ENCODE assay signal across 1 cellular context in genomic region chr1:31467005-31467674, GRCh38.
TF ChIP-seq lines count a peak whose summit lies in the region.

No MANE protein-coding gene starts in this region.

TF ChIP-seq in K562, 482 proteins besides CTCF, POLR2A, EP300 and RAD21 (continued from another document):
- TF ChIP-seq, protein P1, sequence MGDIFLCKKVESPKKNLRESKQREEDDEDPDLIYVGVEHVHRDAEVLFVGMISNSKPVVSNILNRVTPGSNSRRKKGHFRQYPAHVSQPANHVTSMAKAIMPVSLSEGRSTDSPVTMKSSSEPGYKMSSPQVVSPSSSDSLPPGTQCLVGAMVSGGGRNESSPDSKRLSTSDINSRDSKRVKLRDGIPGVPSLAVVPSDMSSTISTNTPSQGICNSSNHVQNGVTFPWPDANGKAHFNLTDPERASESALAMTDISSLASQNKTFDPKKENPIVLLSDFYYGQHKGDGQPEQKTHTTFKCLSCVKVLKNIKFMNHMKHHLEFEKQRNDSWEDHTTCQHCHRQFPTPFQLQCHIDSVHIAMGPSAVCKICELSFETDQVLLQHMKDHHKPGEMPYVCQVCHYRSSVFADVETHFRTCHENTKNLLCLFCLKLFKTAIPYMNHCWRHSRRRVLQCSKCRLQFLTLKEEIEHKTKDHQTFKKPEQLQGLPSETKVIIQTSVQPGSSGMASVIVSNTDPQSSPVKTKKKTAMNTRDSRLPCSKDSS (IDR thresholded peaks at IDR 0.05; ENCODE audit: low read depth, partially characterized antibody): peak; percentile 78
- TF ChIP-seq KAT7 (CRISPR knock-in tag; IDR thresholded peaks at IDR 0.05; ENCODE audit: borderline replicate concordance): no peak
- TF ChIP-seq, protein P2, sequence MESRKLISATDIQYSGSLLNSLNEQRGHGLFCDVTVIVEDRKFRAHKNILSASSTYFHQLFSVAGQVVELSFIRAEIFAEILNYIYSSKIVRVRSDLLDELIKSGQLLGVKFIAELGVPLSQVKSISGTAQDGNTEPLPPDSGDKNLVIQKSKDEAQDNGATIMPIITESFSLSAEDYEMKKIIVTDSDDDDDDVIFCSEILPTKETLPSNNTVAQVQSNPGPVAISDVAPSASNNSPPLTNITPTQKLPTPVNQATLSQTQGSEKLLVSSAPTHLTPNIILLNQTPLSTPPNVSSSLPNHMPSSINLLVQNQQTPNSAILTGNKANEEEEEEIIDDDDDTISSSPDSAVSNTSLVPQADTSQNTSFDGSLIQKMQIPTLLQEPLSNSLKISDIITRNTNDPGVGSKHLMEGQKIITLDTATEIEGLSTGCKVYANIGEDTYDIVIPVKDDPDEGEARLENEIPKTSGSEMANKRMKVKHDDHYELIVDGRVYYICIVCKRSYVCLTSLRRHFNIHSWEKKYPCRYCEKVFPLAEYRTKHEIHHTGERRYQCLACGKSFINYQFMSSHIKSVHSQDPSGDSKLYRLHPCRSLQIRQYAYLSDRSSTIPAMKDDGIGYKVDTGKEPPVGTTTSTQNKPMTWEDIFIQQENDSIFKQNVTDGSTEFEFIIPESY (CRISPR knock-in tag; IDR thresholded peaks at IDR 0.05): no peak
- TF ChIP-seq FOXA3 (CRISPR knock-in tag; conservative IDR thresholded peaks at IDR 0.05 in 1 of 2, IDR thresholded peaks at IDR 0.05 in 1 of 2): no peak
- TF ChIP-seq, protein P3, sequence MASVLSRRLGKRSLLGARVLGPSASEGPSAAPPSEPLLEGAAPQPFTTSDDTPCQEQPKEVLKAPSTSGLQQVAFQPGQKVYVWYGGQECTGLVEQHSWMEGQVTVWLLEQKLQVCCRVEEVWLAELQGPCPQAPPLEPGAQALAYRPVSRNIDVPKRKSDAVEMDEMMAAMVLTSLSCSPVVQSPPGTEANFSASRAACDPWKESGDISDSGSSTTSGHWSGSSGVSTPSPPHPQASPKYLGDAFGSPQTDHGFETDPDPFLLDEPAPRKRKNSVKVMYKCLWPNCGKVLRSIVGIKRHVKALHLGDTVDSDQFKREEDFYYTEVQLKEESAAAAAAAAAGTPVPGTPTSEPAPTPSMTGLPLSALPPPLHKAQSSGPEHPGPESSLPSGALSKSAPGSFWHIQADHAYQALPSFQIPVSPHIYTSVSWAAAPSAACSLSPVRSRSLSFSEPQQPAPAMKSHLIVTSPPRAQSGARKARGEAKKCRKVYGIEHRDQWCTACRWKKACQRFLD (CRISPR knock-in tag; IDR thresholded peaks at IDR 0.05): no peak
- TF ChIP-seq, protein P4, sequence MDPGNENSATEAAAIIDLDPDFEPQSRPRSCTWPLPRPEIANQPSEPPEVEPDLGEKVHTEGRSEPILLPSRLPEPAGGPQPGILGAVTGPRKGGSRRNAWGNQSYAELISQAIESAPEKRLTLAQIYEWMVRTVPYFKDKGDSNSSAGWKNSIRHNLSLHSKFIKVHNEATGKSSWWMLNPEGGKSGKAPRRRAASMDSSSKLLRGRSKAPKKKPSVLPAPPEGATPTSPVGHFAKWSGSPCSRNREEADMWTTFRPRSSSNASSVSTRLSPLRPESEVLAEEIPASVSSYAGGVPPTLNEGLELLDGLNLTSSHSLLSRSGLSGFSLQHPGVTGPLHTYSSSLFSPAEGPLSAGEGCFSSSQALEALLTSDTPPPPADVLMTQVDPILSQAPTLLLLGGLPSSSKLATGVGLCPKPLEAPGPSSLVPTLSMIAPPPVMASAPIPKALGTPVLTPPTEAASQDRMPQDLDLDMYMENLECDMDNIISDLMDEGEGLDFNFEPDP (CRISPR knock-in tag; IDR thresholded peaks at IDR 0.05): no peak
- TF ChIP-seq PML (IDR thresholded peaks at IDR 0.05; ENCODE audit: low read length): no peak
- TF ChIP-seq SIN3A (IDR thresholded peaks at IDR 0.05; ENCODE audit: borderline replicate concordance in 2 of 2, control insufficient read depth in 1 of 2, low read depth in 2 of 2, low read length in 2 of 2): no peak
- TF ChIP-seq SNIP1 (IDR thresholded peaks at IDR 0.05; ENCODE audit: low read depth): no peak
